In the genomic region with DNA sequence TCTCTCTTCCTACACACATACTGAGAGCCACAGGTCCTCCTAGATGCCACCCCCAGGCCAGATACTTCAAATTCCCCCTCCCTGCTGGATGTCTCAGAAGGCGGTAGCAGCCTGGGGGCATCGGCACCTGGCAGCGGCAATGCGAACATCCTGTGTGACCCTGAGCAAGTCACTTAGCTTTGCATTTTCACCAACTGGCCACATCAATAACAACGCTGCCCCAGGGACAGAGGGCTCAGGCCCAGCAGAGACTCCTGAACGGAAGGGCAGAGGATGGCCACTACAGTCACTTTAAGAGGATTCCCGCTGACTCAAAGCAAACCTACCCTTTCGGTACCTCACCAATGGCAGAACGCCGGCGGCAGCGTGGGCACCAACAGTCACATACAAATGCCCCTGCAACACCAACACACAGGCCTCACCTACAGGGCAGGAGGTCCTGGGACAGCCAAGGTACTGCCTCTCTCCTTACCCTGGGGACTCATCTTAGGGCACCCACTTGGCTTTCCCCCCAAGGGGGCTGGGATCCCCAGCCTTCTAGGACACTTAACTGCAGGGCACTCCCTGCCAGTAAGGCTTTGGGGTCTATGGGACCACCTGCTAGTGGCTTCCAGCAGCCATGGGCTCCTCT, we compare ENCODE assay signal across 13 cellular contexts. TPM values are rescaled to one million over a fixed set of nuclear protein-coding genes. Genes with fewer than 3 reads are reported as not detected.
DNase-seq lines count a peak whose midpoint lies in the region; ATAC-seq and TF ChIP-seq lines count a peak whose summit lies in the region.
"Had no signal": no experiment of that assay in that cellular context is flagged by ENCODE, and none has a peak within 500 bp of the region (broad histone marks: within the 10 kb centered on the region; RNA-seq: fewer than 3 reads in every experiment).

No MANE protein-coding gene starts in this region.

- H3K27me3 ChIP-seq in heart right ventricle (peaks cover 4 to 67% (median 52%) of the 10 kb centered on the region in 7 donors), ectodermal cell (ENCODE audit: control insufficient read depth, insufficient read depth, low read length, poor library complexity, severe bottlenecking) (peaks cover 48% of the 10 kb centered on the region), upper lobe of right lung (peaks cover 62% of the 10 kb centered on the region)
- H3K27me3 ChIP-seq in naive thymus-derived CD4-positive, alpha-beta T cell (ENCODE audit: control insufficient read depth in 2 of 2, insufficient read depth in 2 of 2, low read length in 2 of 2) = peaks cover 0 to 12% of the 10 kb centered on the region in 2 donors

- H3K27me3 Mint-ChIP-seq in naive thymus-derived CD4-positive, alpha-beta T cell = peaks cover 58 to 69% (median 61%) of the 10 kb centered on the region in 5 donors

- no peak for TF ChIP-seq CTCF in heart right ventricle (IDR thresholded peaks at IDR 0.05)
- TF ChIP-seq CTCF in upper lobe of right lung (IDR thresholded peaks at IDR 0.05) = no peak

- H3K27ac ChIP-seq in heart right ventricle = peak overlapping the region in 2 of 10 donors; percentile 35 to 71
- no peak overlapping the region for H3K27ac ChIP-seq in ectodermal cell (ENCODE audit: insufficient read depth, low read depth, low read length, poor library complexity, severe bottlenecking)
- no peak overlapping the region for H3K27ac ChIP-seq in naive thymus-derived CD4-positive, alpha-beta T cell (ENCODE audit: low read depth, low read length)
- no peak overlapping the region for H3K27ac ChIP-seq in upper lobe of right lung
- H3K27ac ChIP-seq: HL-60 had no signal

- DNase-seq in heart right ventricle (no peak), left cardiac atrium (no peak), upper lobe of right lung (peak; percentile 19), T1000 (lab: John Stamatoyannopoulos, UW) (no peak), SW 1271 (lab: John Stamatoyannopoulos, UW) (no peak)
- DNase-seq in naive thymus-derived CD4-positive, alpha-beta T cell = no peak
- DNase-seq in activated naive CD4-positive, alpha-beta T cell treated with Interleukin-2 at 50 U/mL for 16 hours = no peak
- DNase-seq: HCEC 1CT had no signal

- CTCF ChIA-PET in naive thymus-derived CD4-positive, alpha-beta T cell (lab: Charles Lee) = no interaction called here

- H3K4me3 ChIP-seq in heart right ventricle (peak overlapping the region in 9 of 10 donors; percentile 25 to 72 (median 54)), ectodermal cell (ENCODE audit: insufficient read depth, low read depth, low read length) (peak overlapping the region; percentile 42), upper lobe of right lung (peak overlapping the region; percentile 47)
- no peak overlapping the region for H3K4me3 ChIP-seq in naive thymus-derived CD4-positive, alpha-beta T cell (ENCODE audit: low read length)

- POLR2A ChIA-PET in naive thymus-derived CD4-positive, alpha-beta T cell (lab: Charles Lee) = no interaction called here

- H3K9me3 ChIP-seq in heart right ventricle (no peaks in the 10 kb centered on the region), ectodermal cell (ENCODE audit: control insufficient read depth, low read length) (no peaks in the 10 kb centered on the region), upper lobe of right lung (no peaks in the 10 kb centered on the region)
- H3K9me3 ChIP-seq in naive thymus-derived CD4-positive, alpha-beta T cell (ENCODE audit: control insufficient read depth in 2 of 3, low read length in 3 of 3) = no peaks in the 10 kb centered on the region

- peaks cover 4 to 40% (median 18%) of the 10 kb centered on the region in 9 donors for H3K4me1 ChIP-seq in heart right ventricle
- H3K4me1 ChIP-seq in ectodermal cell (ENCODE audit: control insufficient read depth, insufficient read depth, low read length) = peaks cover 24% of the 10 kb centered on the region
- H3K4me1 ChIP-seq in naive thymus-derived CD4-positive, alpha-beta T cell (ENCODE audit: control insufficient read depth in 2 of 2, insufficient read depth in 2 of 2, low read length in 2 of 2) = peaks cover 0 to 10% of the 10 kb centered on the region in 2 donors
- peaks cover 19% of the 10 kb centered on the region for H3K4me1 ChIP-seq in upper lobe of right lung

- WGBS in heart right ventricle, 2 donors = 77 to 84% methylated on average over 12 of the region's 12 CpGs
- WGBS in ectodermal cell, 2 experiments = 57% methylated on average over 12 of the region's 12 CpGs

- no peak for ATAC-seq in heart right ventricle
- no peak for ATAC-seq in left cardiac atrium
- ATAC-seq in naive thymus-derived CD4-positive, alpha-beta T cell = no peak
- no peak for ATAC-seq in upper lobe of right lung

- no peaks in the 10 kb centered on the region for H3K9me3 Mint-ChIP-seq in naive thymus-derived CD4-positive, alpha-beta T cell
- H3K9me3 Mint-ChIP-seq: stimulated activated naive B cell treated with anti-CD40 and anti-IgM and Interleukin-4, amounts not matched to agents 10 μg/mL and 1 μg/mL and 100 μg/mL, for 72 hours had no signal

- intact Hi-C loops in heart right ventricle (cut with DNase I) (loop anchor here in 6 of 10 donors (2.0 to 5.0 kb wide), 6 partner anchors 29 to 69 kb away; no protein-coding TSS in a partner anchor), left cardiac atrium (cut with DNase I) (loop anchor here (2.0 to 5.0 kb wide), 2 partner anchors 35 to 37 kb away; no protein-coding TSS in a partner anchor), upper lobe of right lung (cut with DNase I) (no loop called here)
- intact Hi-C loops in naive thymus-derived CD4-positive, alpha-beta T cell (cut with micrococcal nuclease) = loop anchor here (2.0 to 10.0 kb wide), 2 partner anchors 255 to 257 kb away; no protein-coding TSS in a partner anchor

- no peak overlapping the region for H3K27ac Mint-ChIP-seq in naive thymus-derived CD4-positive, alpha-beta T cell
- H3K27ac Mint-ChIP-seq: stimulated activated naive B cell treated with anti-CD40 and anti-IgM and Interleukin-4, amounts not matched to agents 10 μg/mL and 1 μg/mL and 100 μg/mL, for 72 hours had no signal

- peak overlapping the region in 8 of 10 donors; percentile 17 to 88 (median 47) for H3K4me3 Mint-ChIP-seq in naive thymus-derived CD4-positive, alpha-beta T cell

- H3K36me3 ChIP-seq in heart right ventricle (no peaks in the 10 kb centered on the region), ectodermal cell (ENCODE audit: control insufficient read depth, insufficient read depth, low read length) (no peaks in the 10 kb centered on the region), upper lobe of right lung (no peaks in the 10 kb centered on the region)
- no peaks in the 10 kb centered on the region for H3K36me3 ChIP-seq in naive thymus-derived CD4-positive, alpha-beta T cell (ENCODE audit: control insufficient read depth in 2 of 3, insufficient read depth in 3 of 3, low read length in 3 of 3)

- H3K4me1 Mint-ChIP-seq in naive thymus-derived CD4-positive, alpha-beta T cell = peaks cover 9 to 12% (median 10%) of the 10 kb centered on the region in 7 donors

- H3K36me3 Mint-ChIP-seq in naive thymus-derived CD4-positive, alpha-beta T cell = no peaks in the 10 kb centered on the region
- H3K36me3 Mint-ChIP-seq: stimulated activated naive B cell treated with anti-CD40 and anti-IgM and Interleukin-4, amounts not matched to agents 10 μg/mL and 1 μg/mL and 100 μg/mL, for 72 hours had no signal

RNA-seq across cellular contexts. Expression of a gene that starts 1.6 kb away (rescaled TPM):
- total RNA-seq in heart right ventricle (1 to 10 TPM in 8 of 10 donors, under 1 TPM in 2; 0.61 to 6.6 (median 2.4) TPM), left cardiac atrium (under 1 TPM in 1 of 2 donors, not detected in 1; 0.18 TPM), upper lobe of right lung (not detected)
- polyA plus RNA-seq in heart right ventricle = 1 to 10 TPM in 1 of 2 donors, under 1 TPM in 1; 0.55 to 4.0 TPM
- 16.4 TPM for polyA plus RNA-seq in ectodermal cell (2013, experiment 1 of 4)
- 18.0 TPM for polyA plus RNA-seq in ectodermal cell (2013, experiment 2 of 4)
- polyA plus RNA-seq in ectodermal cell (2013, experiment 3 of 4) = 19.4 TPM
- polyA plus RNA-seq in ectodermal cell (2013, experiment 4 of 4) = 17.3 TPM
- not detected for total RNA-seq in naive thymus-derived CD4-positive, alpha-beta T cell
- polyA plus RNA-seq in naive thymus-derived CD4-positive, alpha-beta T cell = not detected
- total RNA-seq: pulmonary artery endothelial cell had no signal
- polyA plus RNA-seq: BJ had no signal
